Comparison of ENCODE assay signal across 26 cellular contexts in genomic region chr3:25940935-25941334, GRCh38.
"Had no signal": no experiment of that assay in that cellular context is flagged by ENCODE, and none has a peak within 500 bp of the region (broad histone marks: within the 10 kb centered on the region; RNA-seq: fewer than 3 reads in every experiment).

No MANE protein-coding gene starts in this region.

- H3K36me3 ChIP-seq: breast epithelium, colonic mucosa had no signal

- H3K4me3 ChIP-seq: breast epithelium, colonic mucosa had no signal

- H3K4me1 ChIP-seq: breast epithelium, colonic mucosa had no signal

- H3K9me3 ChIP-seq: breast epithelium, colonic mucosa had no signal

- H3K27ac ChIP-seq: breast epithelium, colonic mucosa had no signal

- ATAC-seq: activated CD8-positive, alpha-beta memory T cell treated with anti-CD3 and anti-CD28 coated beads, Interleukin-2, amount 10 ng/mL, durations not matched to agents 7 days and 5 days; Panc1; T-helper 17 cell had no signal

- H3K27me3 ChIP-seq: breast epithelium, colonic mucosa had no signal

- DNase-seq: activated B cell treated with CpG ODN at 0.5 μM for 24 hours; activated CD4-positive, alpha-beta T cell treated with anti-CD3 and anti-CD28 coated beads for 1 hour; activated CD4-positive, alpha-beta T cell treated with anti-CD3 and anti-CD28 coated beads, Interleukin-2, amount 10 ng/mL, durations not matched to agents 24 days and 14 days; activated CD4-positive, alpha-beta T cell treated with anti-CD3 and anti-CD28 coated beads, Interleukin-2, amount 50 U/mL, for 48 hours; activated CD8-positive, alpha-beta memory T cell treated with anti-CD3 and anti-CD28 coated beads, Interleukin-2, amount 10 ng/mL, durations not matched to agents 7 days and 5 days; activated effector memory CD4-positive, alpha-beta T cell treated with Interleukin-2 at 50 U/mL for 16 hours; activated naive CD4-positive, alpha-beta T cell; activated T-cell treated with anti-CD3 and anti-CD28 coated beads, Interleukin-2, amount 50 U/mL, for 24 hours; aorta; caudate nucleus; colonic mucosa; Karpas-422; NCI-H1105 treated with DMSO at 0.1 percent for 48 hours; NCI-H1436 treated with DMSO at 0.1 percent for 48 hours; NCI-H1930; NCI-H2171; NCI-H2227 treated with DMSO at 0.1 percent for 48 hours; NCI-H446 treated with DMSO at 0.1 percent for 48 hours; NCI-H524 treated with DMSO at 0.1 percent for 48 hours; NCI-H748 treated with DMSO at 0.1 percent for 48 hours; OCI-M1; SHP77 treated with DMSO at 0.1 percent for 48 hours; T-helper 17 cell; T-helper 9 cell had no signal
